In the genomic region with DNA sequence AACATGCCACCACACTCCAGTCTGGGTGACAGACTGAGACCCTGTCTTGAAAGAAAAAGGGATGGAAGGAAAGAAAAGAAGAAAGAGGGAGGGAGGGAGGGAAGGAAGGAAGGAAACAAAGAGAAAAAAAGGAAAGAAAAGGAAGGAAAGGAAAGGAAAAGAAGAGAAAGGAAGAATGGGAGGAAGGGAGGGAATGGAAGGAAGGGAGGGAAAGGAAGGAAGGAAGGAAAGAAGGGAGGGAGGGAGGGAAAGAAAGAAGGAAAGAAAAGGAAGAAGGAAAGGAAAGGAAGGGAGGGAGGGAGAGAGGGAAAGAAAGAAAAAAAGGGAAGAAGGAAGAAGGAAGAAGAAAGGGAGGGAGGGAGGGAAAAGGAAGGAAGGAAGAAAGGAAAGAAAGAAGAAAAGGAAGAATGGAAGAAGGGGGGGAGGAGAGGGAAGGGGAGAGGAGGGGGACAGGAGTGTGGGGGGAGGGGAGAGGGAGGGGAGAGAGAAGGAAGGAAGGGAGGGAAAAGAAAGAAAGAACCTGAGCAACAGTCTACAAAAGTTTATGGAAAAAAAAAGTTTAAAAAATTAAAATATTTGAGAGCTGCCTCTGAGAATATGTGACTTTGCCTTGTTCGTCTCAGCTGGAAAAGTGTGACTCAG, we compare ENCODE assay signal across 8 cellular contexts. TPM values are rescaled to one million over a fixed set of nuclear protein-coding genes. Genes with fewer than 3 reads are reported as not detected.
A peak's percentile ranks its signal among the peaks of the same experiment; 100 is the strongest.
DNase-seq lines count a peak whose midpoint lies in the region; ATAC-seq and TF ChIP-seq lines count a peak whose summit lies in the region.

No MANE protein-coding gene starts in this region.

- H3K9me3 Mint-ChIP-seq in H9, result no peaks in the 10 kb centered on the region

- H3K4ac ChIP-seq in H9 (ENCODE audit: low read depth, low read length), result no peak overlapping the region

- H3K27ac Mint-ChIP-seq in H9, result no peak overlapping the region

- H3K27me3 Mint-ChIP-seq in H9 (ENCODE audit: low read depth), result no peaks in the 10 kb centered on the region

- WGBS in esophagus muscularis mucosa, result 0% methylated on average over 1 of the region's 1 CpG
- no CpG with 5 or more reads among the region's 1 CpG for WGBS in H9 (ENCODE audit: extremely low coverage, insufficient read length, low lambda C conversion rate)

- H3K23me2 ChIP-seq in H9 (ENCODE audit: insufficient read length, low read depth, low read length, poor library complexity, severe bottlenecking), result no peaks in the 10 kb centered on the region

- H2BK120ac ChIP-seq in H9 (ENCODE audit: low read depth, low read length, poor library complexity, severe bottlenecking), result no peak overlapping the region

- H3K9ac ChIP-seq in rectal smooth muscle tissue (ENCODE audit: low read length) (no peak overlapping the region), H9 (ENCODE audit: extremely low read depth, insufficient read length, low read length) (no peak overlapping the region)

- H3K4me3 Mint-ChIP-seq in H9, result no peak overlapping the region

- no peak for TF ChIP-seq EP300 in esophagus muscularis mucosa (IDR thresholded peaks at IDR 0.05)

- H3K18ac ChIP-seq in H9 (ENCODE audit: insufficient read length, low read depth, low read length), result no peak overlapping the region

- H3K4me1 ChIP-seq in RWPE2 (ENCODE audit: insufficient read depth, poor library complexity, severe bottlenecking) (peaks cover 34% of the 10 kb centered on the region), esophagus muscularis mucosa (peaks cover 16 to 46% (median 39%) of the 10 kb centered on the region in 4 donors), rectal smooth muscle tissue (ENCODE audit: control insufficient read depth, insufficient read depth, low read length) (peaks cover 14% of the 10 kb centered on the region), H9 (ENCODE audit: insufficient read depth, low read length) (no peaks in the 10 kb centered on the region)

- no peak overlapping the region for H3K4me2 ChIP-seq in H9 (ENCODE audit: insufficient read depth, insufficient read length, low read length)

- H3K4me1 Mint-ChIP-seq in H9, result peaks cover 12 to 28% of the 10 kb centered on the region in 2 experiments

- no peak overlapping the region for H4K5ac ChIP-seq in H9 (ENCODE audit: insufficient read length, low read depth, low read length)

- no peak overlapping the region for H3T11ph ChIP-seq in H9 (ENCODE audit: low read length)

- no peaks in the 10 kb centered on the region for H4K20me1 ChIP-seq in H9 (ENCODE audit: control insufficient read depth, insufficient read depth, insufficient read length)

- H3K79me2 ChIP-seq in H9 (ENCODE audit: insufficient read depth, low read length), result no peaks in the 10 kb centered on the region

- H2AFZ ChIP-seq in H9 (ENCODE audit: low read length), result no peak overlapping the region

- H3K27me3 ChIP-seq in RWPE2 (ENCODE audit: insufficient read depth, poor library complexity, severe bottlenecking), result no peaks in the 10 kb centered on the region
- no peaks in the 10 kb centered on the region for H3K27me3 ChIP-seq in esophagus muscularis mucosa
- H3K27me3 ChIP-seq in rectal smooth muscle tissue (ENCODE audit: control insufficient read depth, insufficient read depth, low read length), result no peaks in the 10 kb centered on the region
- no peaks in the 10 kb centered on the region for H3K27me3 ChIP-seq in H9 (ENCODE audit: insufficient read depth, low read length)

- H3K36me3 Mint-ChIP-seq in H9 (ENCODE audit: insufficient read depth in 1 of 3, low read depth in 3 of 3), result no peaks in the 10 kb centered on the region

- intact Hi-C loops in esophagus muscularis mucosa (cut with DNase I), result no loop called here

- H4K8ac ChIP-seq in H9 (replicated peaks; ENCODE audit: insufficient read length, low read depth, low read length), result no peak overlapping the region

- no peaks in the 10 kb centered on the region for H3K9me3 ChIP-seq in RWPE2 (ENCODE audit: severe bottlenecking)
- H3K9me3 ChIP-seq in esophagus muscularis mucosa, result no peaks in the 10 kb centered on the region
- H3K9me3 ChIP-seq in H9 (ENCODE audit: control insufficient read depth, low read depth, low read length), result no peaks in the 10 kb centered on the region

- no peak for DNase-seq in RWPE2 (ENCODE audit: low spot score)
- no peak for DNase-seq in esophagus muscularis mucosa (ENCODE audit: extremely low spot score)
- no peak for DNase-seq in H9
- DNase-seq in MV-4-11 (lab: John Stamatoyannopoulos, UW), result no peak
- DNase-seq in kidney tubule cell (ENCODE audit: low spot score), result no peak

- H3K27ac ChIP-seq in C4-2B (peak overlapping the region; percentile 80), RWPE2 (ENCODE audit: poor library complexity, severe bottlenecking) (peak overlapping the region; percentile 96), esophagus muscularis mucosa (replicated peaks in 1 of 4) (peak overlapping the region; percentile 77 to 82 (median 78)), rectal smooth muscle tissue (ENCODE audit: low read depth, low read length) (peak overlapping the region; percentile 87), H9 (ENCODE audit: insufficient read length, low read depth, low read length) (no peak overlapping the region)

- no peak overlapping the region for H3K56ac ChIP-seq in H9 (ENCODE audit: insufficient read length, low read depth, low read length)

- no peak for TF ChIP-seq POLR2A in esophagus muscularis mucosa (IDR thresholded peaks at IDR 0.05; ENCODE audit: low read depth)

- no peak overlapping the region for H3K14ac ChIP-seq in H9 (ENCODE audit: insufficient read depth, low read length)

- no peaks in the 10 kb centered on the region for H3K79me1 ChIP-seq in H9 (ENCODE audit: insufficient read depth, low read depth, low read length, poor library complexity, severe bottlenecking)

- no peak overlapping the region for H2AK5ac ChIP-seq in H9 (ENCODE audit: insufficient read length, low read length)

- no peak overlapping the region for H3K23ac ChIP-seq in H9 (ENCODE audit: insufficient read length, low read depth, low read length)

- no peak for ATAC-seq in RWPE2 (ENCODE audit: low read depth)
- no peak for ATAC-seq in HG02884 (IDR thresholded peaks at IDR 0.05; ENCODE audit: unreplicated experiment)

- no peak overlapping the region for H2BK20ac ChIP-seq in H9 (ENCODE audit: low read depth, low read length, poor library complexity, severe bottlenecking)

- TF ChIP-seq CTCF in C4-2B (conservative IDR thresholded peaks at IDR 0.05) (no peak), RWPE2 (IDR thresholded peaks at IDR 0.05; ENCODE audit: poor library complexity, severe bottlenecking) (no peak), esophagus muscularis mucosa (IDR thresholded peaks at IDR 0.05) (no peak), H9 (conservative IDR thresholded peaks at IDR 0.05) (no peak)

- no peak overlapping the region for H3K4me3 ChIP-seq in RWPE2 (ENCODE audit: severe bottlenecking)
- peak overlapping the region in 1 of 4 donors; percentile 19 for H3K4me3 ChIP-seq in esophagus muscularis mucosa
- H3K4me3 ChIP-seq in rectal smooth muscle tissue (ENCODE audit: low read length), result no peak overlapping the region

- H2BK15ac ChIP-seq in H9 (ENCODE audit: low read depth, low read length), result no peak overlapping the region

- no peak overlapping the region for H4K91ac ChIP-seq in H9 (ENCODE audit: insufficient read length, low read depth, low read length)

- H3K36me3 ChIP-seq in RWPE2 (ENCODE audit: low read depth) (no peaks in the 10 kb centered on the region), esophagus muscularis mucosa (peaks cover 0 to 7% (median 2%) of the 10 kb centered on the region in 4 donors), rectal smooth muscle tissue (ENCODE audit: control insufficient read depth, insufficient read depth, low read length) (no peaks in the 10 kb centered on the region)

- no peak overlapping the region for H2BK12ac ChIP-seq in H9 (ENCODE audit: insufficient read length, low read depth, low read length)

- H2BK5ac ChIP-seq in H9 (ENCODE audit: insufficient read length, low read length), result no peak overlapping the region

RNA-seq across cellular contexts. Expression of a gene that starts 5.1 kb away (rescaled TPM):
- total RNA-seq in esophagus muscularis mucosa (10 to 100 TPM; 42.8 to 56.4 (median 51.4) TPM), H9 (2021) (44.6 and 45.9 TPM in 2 replicates)

RNA-seq across cellular contexts. Expression of a gene that starts 57.0 kb away (rescaled TPM):
- 10 to 100 TPM; 11.9 to 22.4 (median 15.9) TPM for total RNA-seq in esophagus muscularis mucosa
- 1.6 and 2.1 TPM in 2 replicates for total RNA-seq in H9 (2021)
